In the genomic region with DNA sequence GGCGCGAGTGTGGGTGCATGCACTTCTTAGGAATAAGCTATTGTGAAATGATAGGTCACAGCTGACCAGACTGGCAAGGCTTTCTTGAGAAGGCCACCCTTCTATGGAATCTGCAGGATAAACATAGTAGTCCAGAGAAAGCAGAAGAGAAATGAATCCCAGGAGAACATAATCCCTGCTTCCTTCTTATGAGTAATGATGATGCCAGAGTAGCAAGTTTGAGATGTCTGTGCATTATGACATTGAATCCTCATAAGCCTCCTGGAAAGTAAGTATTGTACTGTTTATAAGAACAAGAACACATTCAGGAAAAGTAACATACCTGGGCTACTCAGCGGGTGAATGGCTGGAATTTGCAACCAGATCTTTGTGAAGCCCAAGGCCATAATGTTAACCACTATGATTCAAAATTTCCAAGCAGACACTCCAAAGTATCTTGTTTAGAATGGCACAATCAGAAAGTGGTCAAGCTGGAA, we compare ENCODE assay signal across 23 cellular contexts.
DNase-seq lines count a peak whose midpoint lies in the region; ATAC-seq and TF ChIP-seq lines count a peak whose summit lies in the region.
"Had no signal": no experiment of that assay in that cellular context is flagged by ENCODE, and none has a peak within 500 bp of the region (broad histone marks: within the 10 kb centered on the region; RNA-seq: fewer than 3 reads in every experiment).

No MANE protein-coding gene starts in this region.

- no peaks in the 10 kb centered on the region for H3K36me3 Mint-ChIP-seq in naive thymus-derived CD8-positive, alpha-beta T cell

- TF ChIP-seq CTCF in IMR-90 (conservative IDR thresholded peaks at IDR 0.05; ENCODE audit: low read depth, low read length) = no peak
- no peak for TF ChIP-seq CTCF in astrocyte of the cerebellum (IDR thresholded peaks at IDR 0.05; ENCODE audit: low read depth, low read length, missing control alignments)
- TF ChIP-seq CTCF in foreskin keratinocyte (conservative IDR thresholded peaks at IDR 0.05) = no peak

- peak overlapping the region; percentile 7 for H2BK5ac ChIP-seq in IMR-90 (ENCODE audit: low read depth, low read length, poor library complexity, severe bottlenecking)

- ATAC-seq in IMR-90 (ENCODE audit: low read depth) (peak; percentile 74), foreskin keratinocyte (peak; percentile 77)
- ATAC-seq in naive thymus-derived CD8-positive, alpha-beta T cell = no peak
- ATAC-seq: GM12878, heart right ventricle, psoas muscle had no signal

- H3K9me3 ChIP-seq in IMR-90 (ENCODE audit: control insufficient read depth, insufficient read depth, low read length) (no peaks in the 10 kb centered on the region), skeletal muscle satellite cell (replicated peaks; ENCODE audit: low read length) (no peaks in the 10 kb centered on the region)
- H3K9me3 ChIP-seq: BLaER1, heart right ventricle, psoas muscle, thoracic aorta had no signal

- no peak overlapping the region for H3K9ac ChIP-seq in IMR-90 (ENCODE audit: low read depth, low read length)
- peak overlapping the region; percentile 20 for H3K9ac ChIP-seq in skeletal muscle satellite cell (ENCODE audit: low read depth, low read length)
- H3K9ac ChIP-seq: BLaER1 had no signal

- H3K4me2 ChIP-seq in IMR-90 (ENCODE audit: low read depth, low read length) (peak overlapping the region; percentile 24; the same call in 1 of the 2 replicates), skeletal muscle satellite cell (ENCODE audit: low read length) (no peak overlapping the region)
- H3K4me2 ChIP-seq: BLaER1 had no signal

- in situ Hi-C loops in IMR-90 (cut with MboI; ENCODE audit: low sequenced_read_pairs) = no loop called here
- in situ Hi-C loops in astrocyte of the cerebellum (cut with HindIII; ENCODE audit: low sequenced_read_pairs) = no loop called here

- no peaks in the 10 kb centered on the region for H3K27me3 ChIP-seq in IMR-90 (ENCODE audit: control insufficient read depth, insufficient read depth, low read length)
- H3K27me3 ChIP-seq in foreskin keratinocyte = no peaks in the 10 kb centered on the region
- H3K27me3 ChIP-seq in skeletal muscle satellite cell (ENCODE audit: control insufficient read depth, insufficient read depth, low read length) = no peaks in the 10 kb centered on the region
- H3K27me3 ChIP-seq: BLaER1, heart right ventricle had no signal

- H3K27ac Mint-ChIP-seq in naive thymus-derived CD8-positive, alpha-beta T cell = no peak overlapping the region
- H3K27ac Mint-ChIP-seq: dendritic cell treated with granulocyte-macrophage colony-stimulating factor and Interleukin-4, amounts not matched to agents 40 ng/mL and 50 ng/mL, for 4 days; nephron progenitor cell had no signal

- no peak overlapping the region for H4K8ac ChIP-seq in IMR-90 (ENCODE audit: low read depth in 2 of 2, low read length in 2 of 2)

- H3K9me1 ChIP-seq in IMR-90 (ENCODE audit: insufficient read depth, low read length) = peaks cover 7% of the 10 kb centered on the region

- H2AFZ ChIP-seq in IMR-90 (replicated peaks; ENCODE audit: low read length, poor library complexity) = no peak overlapping the region

- no peak overlapping the region for H3K4me3 Mint-ChIP-seq in naive thymus-derived CD8-positive, alpha-beta T cell
- H3K4me3 Mint-ChIP-seq: dendritic cell treated with granulocyte-macrophage colony-stimulating factor and Interleukin-4, amounts not matched to agents 40 ng/mL and 50 ng/mL, for 4 days; nephron progenitor cell had no signal

- dilution Hi-C loops in IMR-90 (cut with HindIII; ENCODE audit: low sequenced_read_pairs, unreplicated experiment) = no loop called here

- POLR2A ChIA-PET in IMR-90 (lab: Charles Lee; ENCODE audit: unreplicated experiment) = no interaction called here
- POLR2A ChIA-PET in naive thymus-derived CD8-positive, alpha-beta T cell (lab: Charles Lee) = no interaction called here

- H3K4me1 Mint-ChIP-seq in naive thymus-derived CD8-positive, alpha-beta T cell = no peaks in the 10 kb centered on the region
- H3K4me1 Mint-ChIP-seq: nephron progenitor cell had no signal

- H3K18ac ChIP-seq in IMR-90 (ENCODE audit: low read depth, low read length) = peak overlapping the region; percentile 45; the same call in 1 of the 2 replicates

- H3K27ac ChIP-seq in IMR-90 (ENCODE audit: insufficient read depth, low read length) (0 out of 2 replicates have a peak overlapping the region, but pooled peaks have one; percentile 13), foreskin keratinocyte (peak overlapping the region; percentile 85)
- H3K27ac ChIP-seq: BLaER1, heart right ventricle, psoas muscle, thoracic aorta had no signal

- H3K14ac ChIP-seq in IMR-90 (replicated peaks; ENCODE audit: low read depth, low read length) = no peak overlapping the region

- peaks cover 0 to 3% (median 0%) of the 10 kb centered on the region in 5 donors for H3K27me3 Mint-ChIP-seq in naive thymus-derived CD8-positive, alpha-beta T cell
- H3K27me3 Mint-ChIP-seq: dendritic cell treated with granulocyte-macrophage colony-stimulating factor and Interleukin-4, amounts not matched to agents 40 ng/mL and 50 ng/mL, for 4 days had no signal

- no peak overlapping the region; the same call in 1 of the 2 replicates for H4K5ac ChIP-seq in IMR-90 (ENCODE audit: low read depth, low read length)

- H2BK120ac ChIP-seq in IMR-90 (ENCODE audit: low read depth, low read length) = peak overlapping the region; percentile 35; the same call in 1 of the 2 replicates

- TF ChIP-seq RAD21 in IMR-90 (IDR thresholded peaks at IDR 0.05; ENCODE audit: low read length) = no peak

- no peak overlapping the region for H3K23ac ChIP-seq in IMR-90 (ENCODE audit: low read depth, low read length)

- peak overlapping the region; percentile 26; the same call in 1 of the 2 replicates for H3K56ac ChIP-seq in IMR-90 (ENCODE audit: extremely low read depth, insufficient read depth, low read length)

- no peak overlapping the region for H2BK20ac ChIP-seq in IMR-90 (ENCODE audit: low read depth, low read length)

- H3K4me1 ChIP-seq in IMR-90 (ENCODE audit: control insufficient read depth, insufficient read depth, low read length) (peaks cover 10% of the 10 kb centered on the region), foreskin keratinocyte (peaks cover 49% of the 10 kb centered on the region), skeletal muscle satellite cell (ENCODE audit: control insufficient read depth, insufficient read depth, low read length) (peaks cover 39% of the 10 kb centered on the region)
- H3K4me1 ChIP-seq: BLaER1, psoas muscle had no signal

- H2AK9ac ChIP-seq in IMR-90 (replicated peaks; ENCODE audit: low read depth, low read length, poor library complexity) = no peak overlapping the region

- 93% methylated on average over 2 of the region's 3 CpGs; no CpG with 5 or more reads in 1 of the 2 experiments for WGBS in IMR-90 (ENCODE audit: extremely low coverage in 2 of 2, insufficient read length in 1 of 2), 2 experiments

- no peak overlapping the region for H2AK5ac ChIP-seq in IMR-90 (ENCODE audit: low read depth, low read length)

- no peak overlapping the region for H3K4me3 ChIP-seq in IMR-90 (ENCODE audit: insufficient read depth, low read depth, low read length)
- H3K4me3 ChIP-seq in astrocyte of the cerebellum (ENCODE audit: low read depth, low read length) = no peak overlapping the region
- no peak overlapping the region for H3K4me3 ChIP-seq in skeletal muscle satellite cell (ENCODE audit: low read length)
- H3K4me3 ChIP-seq: BLaER1, GM12878, heart right ventricle, psoas muscle, thoracic aorta had no signal

- BruUV-seq in IMR-90 (replicated peaks; lab: Mats Ljungman, UMichigan) = no TSS peak

- intact Hi-C loops in IMR-90 (cut with micrococcal nuclease) = no loop called here

- no peaks in the 10 kb centered on the region for H3K79me1 ChIP-seq in IMR-90 (ENCODE audit: low read depth in 1 of 2, low read length in 2 of 2)

- H3K36me3 ChIP-seq in IMR-90 (ENCODE audit: control insufficient read depth, insufficient read depth, low read length) (no peaks in the 10 kb centered on the region), skeletal muscle satellite cell (ENCODE audit: insufficient read depth, low read length) (no peaks in the 10 kb centered on the region)
- H3K36me3 ChIP-seq: BLaER1, heart right ventricle, thoracic aorta had no signal

- CTCF ChIA-PET in IMR-90 (lab: Yijun Ruan, JAX) = no interaction called here

- DNase-seq in IMR-90 (peak; percentile 74), astrocyte of the cerebellum (ENCODE audit: low read depth) (peak; percentile 16), foreskin keratinocyte (peak; percentile 87 to 96), foreskin melanocyte (no peak), iPS-NIHi11 (ENCODE audit: low spot score) (no peak), cerebellum (ENCODE audit: low spot score) (no peak)
- DNase-seq in naive thymus-derived CD8-positive, alpha-beta T cell = no peak
- DNase-seq: activated CD4-positive, alpha-beta T cell treated with anti-CD3 and anti-CD28 coated beads for 4 hours; activated CD8-positive, alpha-beta memory T cell treated with anti-CD3 and anti-CD28 coated beads, Interleukin-2, amount 50 U/mL, for 4 hours; anterior cingulate cortex; GF-D8; heart right ventricle; Karpas-422; mesendoderm; NCI-H1417 treated with DMSO at 0.1 percent for 48 hours; NCI-H774; nephron progenitor cell; psoas muscle had no signal

- H3K9me3 Mint-ChIP-seq in naive thymus-derived CD8-positive, alpha-beta T cell = no peaks in the 10 kb centered on the region
- H3K9me3 Mint-ChIP-seq: dendritic cell treated with granulocyte-macrophage colony-stimulating factor and Interleukin-4, amounts not matched to agents 40 ng/mL and 50 ng/mL, for 4 days; nephron progenitor cell had no signal

- no peak overlapping the region for H2BK15ac ChIP-seq in IMR-90 (ENCODE audit: low read depth, low read length)

- H4K20me1 ChIP-seq in IMR-90 (ENCODE audit: insufficient read depth, low read length) = no peaks in the 10 kb centered on the region
- H4K20me1 ChIP-seq: BLaER1 had no signal

- no peak overlapping the region for H4K91ac ChIP-seq in IMR-90 (ENCODE audit: insufficient read depth, low read depth, low read length)

- H3K4ac ChIP-seq in IMR-90 (ENCODE audit: low read depth, low read length) = 0 out of 2 replicates have a peak overlapping the region, but pooled peaks have one; percentile 50

- no peak for TF ChIP-seq POLR2A in IMR-90 (IDR thresholded peaks at IDR 0.05; ENCODE audit: low read depth, low read length)

TF ChIP-seq in IMR-90, 13 proteins besides CTCF, POLR2A, EP300 and RAD21:
- TF ChIP-seq CHD1 (IDR thresholded peaks at IDR 0.05; ENCODE audit: low read depth, low read length) (no peak), RCOR1 (IDR thresholded peaks at IDR 0.05; ENCODE audit: insufficient replicate concordance, low read length) (no peak), NFE2L2 (IDR thresholded peaks at IDR 0.05; ENCODE audit: low read depth, low read length) (no peak), CEBPB (IDR thresholded peaks at IDR 0.05; ENCODE audit: low read depth, low read length) (peak; percentile 73), SMC3 (IDR thresholded peaks at IDR 0.05; ENCODE audit: low read depth, low read length) (no peak), MAFK (IDR thresholded peaks at IDR 0.05; ENCODE audit: low read depth, low read length) (no peak)

Comparison
In these comparisons a context has a peak if more than half of its experiments do, and no peak if none do; other contexts are left out.
1. ATAC-seq: peak in IMR-90 (single experiment) and foreskin keratinocyte (single experiment); none in naive thymus-derived CD8-positive, alpha-beta T cell (0 of 2).
2. DNase-seq: peak in IMR-90 (single experiment), astrocyte of the cerebellum (single experiment) and foreskin keratinocyte (2 of 2); none in foreskin melanocyte (single experiment), iPS-NIHi11 (single experiment), naive thymus-derived CD8-positive, alpha-beta T cell (0 of 10) and cerebellum (single experiment).